28 cellular contexts compared by ENCODE assay signal in genomic region chr2:236861196-236861875, GRCh38.
"Had no signal": no experiment of that assay in that cellular context is flagged by ENCODE, and none has a peak within 500 bp of the region (broad histone marks: within the 10 kb centered on the region; RNA-seq: fewer than 3 reads in every experiment).

No MANE protein-coding gene starts in this region.

- H3K36me3 ChIP-seq: ascending aorta, heart left ventricle, right lobe of liver, thoracic aorta, upper lobe of left lung had no signal

- H3K9me3 Mint-ChIP-seq: activated T-helper 2 cell treated with anti-CD3 and anti-CD28 coated beads, Interferon-gamma antibody, Interleukin-2, Interleukin-4, amounts not matched to agents 10 μg/mL and 5 μg/mL and 100 μg/mL, durations not matched to agents 14 hours and 24 hours and 36 hours; natural killer cell had no signal

- H3K27me3 ChIP-seq: ascending aorta, foreskin keratinocyte, heart left ventricle, right lobe of liver, upper lobe of left lung had no signal

- H3K9me3 ChIP-seq: ascending aorta, right lobe of liver, thoracic aorta had no signal

- H3K4me3 ChIP-seq: ascending aorta, heart left ventricle, right lobe of liver, skin epidermis, thoracic aorta, upper lobe of left lung had no signal

- H3K4me1 ChIP-seq: ascending aorta, foreskin keratinocyte, heart left ventricle, right lobe of liver, upper lobe of left lung had no signal

- FAIRE-seq: kidney, TTC549 had no signal

- H3K36me3 Mint-ChIP-seq: activated naive CD4-positive, alpha-beta T cell treated with anti-CD3 and anti-CD28 coated beads, Interleukin-2, amount 10 ng/mL, durations not matched to agents 7 days and 5 days; activated naive CD8-positive, alpha-beta T cell treated with anti-CD3 and anti-CD28 coated beads, Interleukin-2, amount 10 ng/mL, durations not matched to agents 7 days and 5 days; immature natural killer cell; natural killer cell had no signal

- H3K27ac ChIP-seq: ascending aorta, foreskin keratinocyte, heart left ventricle, right lobe of liver, thoracic aorta, upper lobe of left lung, VCaP had no signal

- H3K4me1 Mint-ChIP-seq: activated naive CD4-positive, alpha-beta T cell treated with anti-CD3 and anti-CD28 coated beads, Interleukin-2, amount 10 ng/mL, durations not matched to agents 7 days and 5 days; activated naive CD8-positive, alpha-beta T cell treated with anti-CD3 and anti-CD28 coated beads, Interleukin-2, amount 10 ng/mL, durations not matched to agents 7 days and 5 days; immature natural killer cell; natural killer cell had no signal

- H3K27ac Mint-ChIP-seq: activated naive CD4-positive, alpha-beta T cell treated with anti-CD3 and anti-CD28 coated beads, Interleukin-2, amount 10 ng/mL, durations not matched to agents 7 days and 5 days; activated naive CD8-positive, alpha-beta T cell treated with anti-CD3 and anti-CD28 coated beads, Interleukin-2, amount 10 ng/mL, durations not matched to agents 7 days and 5 days; activated T-helper 2 cell treated with anti-CD3 and anti-CD28 coated beads, Interferon-gamma antibody, Interleukin-2, Interleukin-4, amounts not matched to agents 10 μg/mL and 5 μg/mL and 100 μg/mL, durations not matched to agents 14 hours and 24 hours and 36 hours; immature natural killer cell; natural killer cell; T-helper 1 cell treated with Interleukin-12 subunit alpha and Interleukin-12 subunit beta and Interleukin-4 antibody, amounts not matched to agents 30 μg/mL and 1 μg/mL, for 36 hours had no signal

- DNase-seq: activated CD4-positive, alpha-beta T cell treated with anti-CD3 and anti-CD28 coated beads for 4 hours; activated CD4-positive, alpha-beta T cell treated with anti-CD3 and anti-CD28 coated beads, Interleukin-2, amount 50 U/mL, for 4 hours; activated naive CD4-positive, alpha-beta T cell treated with anti-CD3 and anti-CD28 coated beads, Interleukin-2, amount 10 ng/mL, durations not matched to agents 7 days and 5 days; activated naive CD8-positive, alpha-beta T cell treated with anti-CD3 and anti-CD28 coated beads, Interleukin-2, amount 10 ng/mL, durations not matched to agents 7 days and 5 days; activated T-cell treated with anti-CD3 and anti-CD28 coated beads, Interleukin-2, amount 50 U/mL, for 48 hours; cortex of kidney; foreskin keratinocyte; hypothalamus; immature natural killer cell; kidney; left colon; natural killer cell; stimulated activated CD4-positive, alpha-beta T cell treated with anti-CD3 and anti-CD28 coated beads, Interleukin-12 subunit alpha, Interleukin-12 subunit beta, amount 100 ng/mL, for 4 hours; stimulated activated CD4-positive, alpha-beta T cell treated with anti-CD3 and anti-CD28 coated beads, Interleukin-4, amount 100 ng/mL, for 1 hour; stimulated activated naive CD8-positive, alpha-beta T cell treated with anti-CD3 and anti-CD28 coated beads, Interleukin-15, Interleukin-2, amounts not matched to agents 100 U/mL and 50 U/mL, for 24 hours; SW 1271; T-helper 9 cell; upper lobe of left lung had no signal

- H3K4me3 Mint-ChIP-seq: activated naive CD4-positive, alpha-beta T cell treated with anti-CD3 and anti-CD28 coated beads, Interleukin-2, amount 10 ng/mL, durations not matched to agents 7 days and 5 days; activated naive CD8-positive, alpha-beta T cell treated with anti-CD3 and anti-CD28 coated beads, Interleukin-2, amount 10 ng/mL, durations not matched to agents 7 days and 5 days; brain; immature natural killer cell; natural killer cell; T-helper 1 cell treated with Interleukin-12 subunit alpha and Interleukin-12 subunit beta and Interleukin-4 antibody, amounts not matched to agents 30 μg/mL and 1 μg/mL, for 36 hours had no signal

- H3K27me3 Mint-ChIP-seq: activated naive CD8-positive, alpha-beta T cell treated with anti-CD3 and anti-CD28 coated beads, Interleukin-2, amount 10 ng/mL, durations not matched to agents 7 days and 5 days had no signal
